Comparison of ENCODE assay signal across 9 cellular contexts in genomic region chr5:83474986-83475385, GRCh38. TPM values are rescaled to one million over a fixed set of nuclear protein-coding genes. Genes with fewer than 3 reads are reported as not detected.
A peak's percentile ranks its signal among the peaks of the same experiment; 100 is the strongest.
DNase-seq lines count a peak whose midpoint lies in the region; ATAC-seq and TF ChIP-seq lines count a peak whose summit lies in the region.
"Had no signal": no experiment of that assay in that cellular context is flagged by ENCODE, and none has a peak within 500 bp of the region (broad histone marks: within the 10 kb centered on the region; RNA-seq: fewer than 3 reads in every experiment).

No MANE protein-coding gene starts in this region.

- ATAC-seq in stimulated activated memory B cell treated with anti-CD40 and anti-IgM and Interleukin-4, amounts not matched to agents 10 μg/mL and 1 μg/mL and 100 μg/mL, for 72 hours, result no peak

- H4K20me1 ChIP-seq in fibroblast of lung (ENCODE audit: control insufficient read depth, extremely low read depth, insufficient read depth, low read length), result no peaks in the 10 kb centered on the region

- peaks cover 5% of the 10 kb centered on the region for H3K9me3 Mint-ChIP-seq in stimulated activated memory B cell treated with anti-CD40 and anti-IgM and Interleukin-4, amounts not matched to agents 10 μg/mL and 1 μg/mL and 100 μg/mL, for 72 hours

- no peaks in the 10 kb centered on the region for H3K36me3 ChIP-seq in fibroblast of lung (ENCODE audit: control insufficient read depth, insufficient read depth, low read length)
- no peaks in the 10 kb centered on the region for H3K36me3 ChIP-seq in parathyroid adenoma (ENCODE audit: control insufficient read depth, insufficient read depth, low read length)

- H3K9ac ChIP-seq in fibroblast of lung (ENCODE audit: insufficient read depth, low read length), result peak overlapping the region; percentile 37
- H3K9ac ChIP-seq in parathyroid adenoma, result no peak overlapping the region

- CTCF ChIA-PET in RWPE1 (lab: Yijun Ruan, JAX), result no interaction called here

- peak overlapping the region; percentile 97 for H3K27ac ChIP-seq in RWPE1
- peak overlapping the region; percentile 94 for H3K27ac ChIP-seq in fibroblast of lung (ENCODE audit: insufficient read depth, low read length)
- H3K27ac ChIP-seq in parathyroid adenoma, result no peak overlapping the region

- H3K27me3 Mint-ChIP-seq in stimulated activated memory B cell treated with anti-CD40 and anti-IgM and Interleukin-4, amounts not matched to agents 10 μg/mL and 1 μg/mL and 100 μg/mL, for 72 hours, result peaks cover 86% of the 10 kb centered on the region

- peak; percentile 43 for DNase-seq in Daoy (ENCODE audit: low read depth)
- DNase-seq in RWPE1 (ENCODE audit: low spot score), result no peak
- no peak for DNase-seq in fibroblast of lung (ENCODE audit: low read depth in 2 of 2)
- DNase-seq in midbrain (lab: John Stamatoyannopoulos, UW), result no peak
- DNase-seq in H4 (ENCODE audit: low spot score), result no peak
- DNase-seq in NCI-H1105 treated with DMSO at 0.1 percent for 48 hours (lab: John Stamatoyannopoulos, UW), result no peak
- DNase-seq: NCI-H2029 treated with DMSO at 0.1 percent for 48 hours had no signal

- TF ChIP-seq CTCF in RWPE1 (conservative IDR thresholded peaks at IDR 0.05; ENCODE audit: low read depth), result no peak
- TF ChIP-seq CTCF in fibroblast of lung (conservative IDR thresholded peaks at IDR 0.05 in 1 of 2, IDR thresholded peaks at IDR 0.05 in 1 of 2; ENCODE audit: low read depth in 1 of 2, low read length in 2 of 2), result no peak
- TF ChIP-seq CTCF in parathyroid adenoma (IDR thresholded peaks at IDR 0.05), result no peak

- H2AFZ ChIP-seq in fibroblast of lung (ENCODE audit: low read length), result no peak overlapping the region
- H2AFZ ChIP-seq in parathyroid adenoma, result peak overlapping the region; percentile 10

- no peaks in the 10 kb centered on the region for H3K27me3 ChIP-seq in fibroblast of lung (ENCODE audit: control insufficient read depth, insufficient read depth, low read length)
- no peaks in the 10 kb centered on the region for H3K27me3 ChIP-seq in parathyroid adenoma (ENCODE audit: control insufficient read depth, insufficient read depth, low read length)

- no peak overlapping the region for H3K27ac Mint-ChIP-seq in stimulated activated memory B cell treated with anti-CD40 and anti-IgM and Interleukin-4, amounts not matched to agents 10 μg/mL and 1 μg/mL and 100 μg/mL, for 72 hours

- H3K4me2 ChIP-seq in fibroblast of lung (ENCODE audit: extremely low read depth, insufficient read depth, low read length), result peak overlapping the region; percentile 98
- H3K4me2 ChIP-seq in parathyroid adenoma (ENCODE audit: low read length), result peak overlapping the region; percentile 34

- POLR2A ChIA-PET in RWPE1 (lab: Yijun Ruan, JAX; ENCODE audit: low non-redundant PET), result no interaction called here

- H3K36me3 Mint-ChIP-seq in stimulated activated memory B cell treated with anti-CD40 and anti-IgM and Interleukin-4, amounts not matched to agents 10 μg/mL and 1 μg/mL and 100 μg/mL, for 72 hours, result no peaks in the 10 kb centered on the region

- no peak overlapping the region for H3K4me3 Mint-ChIP-seq in stimulated activated memory B cell treated with anti-CD40 and anti-IgM and Interleukin-4, amounts not matched to agents 10 μg/mL and 1 μg/mL and 100 μg/mL, for 72 hours

- peaks cover 47% of the 10 kb centered on the region for H3K79me2 ChIP-seq in fibroblast of lung (ENCODE audit: control insufficient read depth, insufficient read depth, low read length)
- no peaks in the 10 kb centered on the region for H3K79me2 ChIP-seq in parathyroid adenoma

- H3K9me3 ChIP-seq in fibroblast of lung (ENCODE audit: control insufficient read depth, insufficient read depth, low read depth, low read length), result no peaks in the 10 kb centered on the region
- no peaks in the 10 kb centered on the region for H3K9me3 ChIP-seq in parathyroid adenoma (ENCODE audit: control insufficient read depth, low read length)

- H3K4me1 ChIP-seq in fibroblast of lung (ENCODE audit: control insufficient read depth, extremely low read depth, insufficient read depth, low read length), result peaks cover 5% of the 10 kb centered on the region
- peaks cover 2% of the 10 kb centered on the region for H3K4me1 ChIP-seq in parathyroid adenoma

- H3K4me3 ChIP-seq in fibroblast of lung (replicated peaks in 1 of 4; ENCODE audit: control extremely low read depth in 1 of 4, insufficient read depth in 1 of 4, low read depth in 3 of 4, low read length in 4 of 4) (peak overlapping the region; percentile 74 to 90 (median 80)), parathyroid adenoma (ENCODE audit: low read depth, low read length) (no peak overlapping the region)

- H3K4me1 Mint-ChIP-seq in stimulated activated memory B cell treated with anti-CD40 and anti-IgM and Interleukin-4, amounts not matched to agents 10 μg/mL and 1 μg/mL and 100 μg/mL, for 72 hours, result peaks cover 29% of the 10 kb centered on the region

RNA-seq across cellular contexts. Expression of gene VCAN, which starts 3.4 kb away (rescaled TPM):
- 24.5 and 30.7 TPM in 2 replicates for total RNA-seq in Daoy (2014; rRNA removed; shearing (Covaris generic))
- total RNA-seq in fibroblast of lung, result 190 and 227 TPM in 2 replicates
- 51.9 and 144 TPM in 2 replicates for polyA plus RNA-seq in fibroblast of lung
- 45.9 and 123 TPM in 2 replicates for polyA plus RNA-seq in fibroblast of lung (2012)
- 175 and 349 TPM in 2 replicates for polyA minus RNA-seq in fibroblast of lung (ENCODE audit: low replicate concordance)
- 13.0 and 14.4 TPM in 2 replicates for total RNA-seq in H4 (2014; rRNA removed; shearing (Covaris generic))
